2 cellular contexts compared by ENCODE assay signal in genomic region chr1:205274041-205274691, GRCh38.
A peak's percentile ranks its signal among the peaks of the same experiment; 100 is the strongest.
TF ChIP-seq lines count a peak whose summit lies in the region.

No MANE protein-coding gene starts in this region.

TF ChIP-seq in HEK293, 187 proteins besides CTCF, POLR2A, EP300 and RAD21:
- TF ChIP-seq ZNF704 (tag by site-specific recombination; IDR thresholded peaks at IDR 0.05): no peak
- TF ChIP-seq ZNF2 (tag by site-specific recombination; IDR thresholded peaks at IDR 0.05): no peak
- no peak for TF ChIP-seq KLF10 (tag by site-specific recombination; IDR thresholded peaks at IDR 0.05)
- TF ChIP-seq EGR2 (tag by site-specific recombination; IDR thresholded peaks at IDR 0.05; ENCODE audit: low read depth): peak; percentile 21; the same call in 1 of the 2 replicates
- TF ChIP-seq ZNF202 (tag by site-specific recombination; IDR thresholded peaks at IDR 0.05; ENCODE audit: borderline replicate concordance): no peak
- TF ChIP-seq ZNF701 (tag by site-specific recombination; IDR thresholded peaks at IDR 0.05): no peak
- TF ChIP-seq ELK4 (IDR thresholded peaks at IDR 0.05; ENCODE audit: borderline replicate concordance, low read depth, low read length): no peak
- no peak for TF ChIP-seq ZNF175 (tag by site-specific recombination; IDR thresholded peaks at IDR 0.05)
- TF ChIP-seq GLIS1 (tag by site-specific recombination; IDR thresholded peaks at IDR 0.05): peak; percentile 75

TF ChIP-seq in GM12878, 131 proteins besides CTCF, POLR2A, EP300 and RAD21 (continued from another document):
- TF ChIP-seq EGR1 (IDR thresholded peaks at IDR 0.05; ENCODE audit: borderline replicate concordance in 1 of 2, low read depth in 2 of 2, low read length in 2 of 2) (0 out of 3 replicates have a peak, but pooled peaks of 1 of the 2 experiments have one; percentile 6), PKNOX1 (IDR thresholded peaks at IDR 0.05) (peak; percentile 91), HDAC6 (IDR thresholded peaks at IDR 0.05; ENCODE audit: unreplicated experiment) (no peak), DPF2 (IDR thresholded peaks at IDR 0.05) (0 out of 2 replicates have a peak, but pooled peaks have one; percentile 11), IKZF1 (conservative IDR thresholded peaks at IDR 0.05) (0 out of 2 replicates have a peak, but pooled peaks have one; percentile 12)
